In genomic region chr9:69885474-69885929, GRCh38 we compare ENCODE assay signal across 16 cellular contexts.
A peak's percentile ranks its signal among the peaks of the same experiment; 100 is the strongest.
DNase-seq lines count a peak whose midpoint lies in the region; ATAC-seq and TF ChIP-seq lines count a peak whose summit lies in the region.
"Had no signal": no experiment of that assay in that cellular context is flagged by ENCODE, and none has a peak within 500 bp of the region (broad histone marks: within the 10 kb centered on the region; RNA-seq: fewer than 3 reads in every experiment).

No MANE protein-coding gene starts in this region.

- DNase-seq in GM03348 (ENCODE audit: low spot score): peak; percentile 52
- peak; percentile 70 for DNase-seq in RPMI7951 (ENCODE audit: low read depth)
- DNase-seq in epithelial cell of proximal tubule (ENCODE audit: low read depth): peak; percentile 58
- no peak for DNase-seq in trophoblast cell
- no peak for DNase-seq in NCI-H2029 treated with DMSO at 0.1 percent for 48 hours (lab: John Stamatoyannopoulos, UW)
- no peak for DNase-seq in foreskin melanocyte
- DNase-seq in heart right ventricle: no peak
- DNase-seq: activated CD4-positive, alpha-beta T cell treated with anti-CD3 and anti-CD28 coated beads, Interleukin-2, amount 50 U/mL, for 48 hours; activated gamma-delta T cell; CD4-positive, alpha-beta memory T cell; NCI-H774; occipital lobe; stimulated activated CD4-positive, alpha-beta T cell treated with anti-CD3 and anti-CD28 coated beads, Interleukin-1b, Interleukin-23, amount 100 ng/mL, for 48 hours; stimulated activated naive B cell treated with anti-CD40 and anti-IgM and Interleukin-4, amounts not matched to agents 10 μg/mL and 1 μg/mL and 100 μg/mL, for 72 hours; T-helper 1 cell had no signal

- H3K27ac ChIP-seq in trophoblast cell (ENCODE audit: low read depth, low read length) (no peak overlapping the region), heart right ventricle (no peak overlapping the region)

- peak overlapping the region; percentile 12 for H3K4me2 ChIP-seq in trophoblast cell (ENCODE audit: low read length)

- H2BK5ac ChIP-seq in trophoblast cell (ENCODE audit: low read depth, low read length, poor library complexity): no peak overlapping the region

- H3K18ac ChIP-seq in trophoblast cell (ENCODE audit: low read length): no peak overlapping the region

- TF ChIP-seq CTCF in epithelial cell of proximal tubule (conservative IDR thresholded peaks at IDR 0.05; ENCODE audit: low read depth, low read length) (no peak), heart right ventricle (IDR thresholded peaks at IDR 0.05) (no peak)

- H3K79me1 ChIP-seq in trophoblast cell (ENCODE audit: low read length): no peaks in the 10 kb centered on the region

- no peak overlapping the region for H4K91ac ChIP-seq in trophoblast cell (ENCODE audit: low read depth, low read length)

- WGBS in trophoblast cell (ENCODE audit: extremely low coverage, insufficient coverage, insufficient read length): no CpG with 5 or more reads among the region's 1 CpG
- WGBS in heart right ventricle, 2 donors: 21 to 27% methylated on average over 1 of the region's 1 CpG

- no peaks in the 10 kb centered on the region for H3K79me2 ChIP-seq in trophoblast cell (ENCODE audit: control insufficient read depth, insufficient read depth, low read length, poor library complexity)

- H3K9me3 ChIP-seq in trophoblast cell (ENCODE audit: insufficient read depth, low read depth, low read length) (peaks cover 4% of the 10 kb centered on the region), heart right ventricle (peaks cover 0 to 25% (median 0%) of the 10 kb centered on the region in 11 donors)

- H3K36me3 ChIP-seq in trophoblast cell (ENCODE audit: control insufficient read depth in 1 of 2, insufficient read depth in 2 of 2, low read length in 2 of 2) (no peaks in the 10 kb centered on the region), heart right ventricle (no peaks in the 10 kb centered on the region)

- no peak overlapping the region for H3K4ac ChIP-seq in trophoblast cell (ENCODE audit: low read depth, low read length)

- H3K27me3 ChIP-seq in trophoblast cell (ENCODE audit: insufficient read depth, low read length): no peaks in the 10 kb centered on the region
- no peaks in the 10 kb centered on the region for H3K27me3 ChIP-seq in heart right ventricle

- H4K8ac ChIP-seq in trophoblast cell (ENCODE audit: low read depth, low read length): no peak overlapping the region

- H3K4me3 ChIP-seq in epithelial cell of proximal tubule (ENCODE audit: low read depth, low read length) (no peak overlapping the region), trophoblast cell (ENCODE audit: low read depth, low read length) (no peak overlapping the region), heart right ventricle (no peak overlapping the region)

- no peak overlapping the region for H2BK12ac ChIP-seq in trophoblast cell (ENCODE audit: low read length)

- no peak overlapping the region for H3K23ac ChIP-seq in trophoblast cell (ENCODE audit: low read length)

- no peak overlapping the region for H2AK5ac ChIP-seq in trophoblast cell (ENCODE audit: low read length)

- no peak overlapping the region for H2AFZ ChIP-seq in trophoblast cell (ENCODE audit: insufficient read depth, low read length, poor library complexity)

- ATAC-seq in HG03378 (IDR thresholded peaks at IDR 0.05; ENCODE audit: unreplicated experiment): no peak
- ATAC-seq in heart right ventricle: no peak
- ATAC-seq: stimulated activated naive B cell treated with anti-CD40 and anti-IgM and Interleukin-4, amounts not matched to agents 10 μg/mL and 1 μg/mL and 100 μg/mL, for 72 hours had no signal

- H2BK120ac ChIP-seq in trophoblast cell (ENCODE audit: insufficient read depth, low read length, poor library complexity): no peak overlapping the region

- no peak overlapping the region for H3K9ac ChIP-seq in trophoblast cell (ENCODE audit: low read length)

- intact Hi-C loops in heart right ventricle (cut with DNase I): loop anchor here in 1 of 10 donors (10.0 kb wide), 1 partner anchor 331 kb away; no protein-coding TSS in a partner anchor

- H3K4me1 ChIP-seq in trophoblast cell (ENCODE audit: control insufficient read depth in 1 of 2, insufficient read depth in 2 of 2, low read length in 2 of 2) (peaks cover 0 to 3% of the 10 kb centered on the region in 2 experiments), heart right ventricle (peaks cover 0 to 12% (median 0%) of the 10 kb centered on the region in 9 donors)

- no peak overlapping the region for H3K14ac ChIP-seq in trophoblast cell (ENCODE audit: low read length)

- no peak overlapping the region for H4K12ac ChIP-seq in trophoblast cell (ENCODE audit: low read depth, low read length)

Comparison
In these comparisons a context has a peak if more than half of its experiments do, and no peak if none do; other contexts are left out.
1. DNase-seq: peak in GM03348 (single experiment), RPMI7951 (single experiment) and epithelial cell of proximal tubule (single experiment); none in trophoblast cell (0 of 2), NCI-H2029 treated with DMSO at 0.1 percent for 48 hours (single experiment), foreskin melanocyte (single experiment) and heart right ventricle (0 of 2).